In genomic region chr10:29757551-29758297, GRCh38 we compare ENCODE assay signal across 1 cellular context.
A peak's percentile ranks its signal among the peaks of the same experiment; 100 is the strongest.
TF ChIP-seq lines count a peak whose summit lies in the region.

No MANE protein-coding gene starts in this region.

TF ChIP-seq in HCT116, 20 proteins besides CTCF, POLR2A, EP300 and RAD21 (continued from another document):
- peak; percentile 34 for TF ChIP-seq ZBTB33 (IDR thresholded peaks at IDR 0.05; ENCODE audit: extremely low read depth, insufficient replicate concordance, low read length)
- TF ChIP-seq ZNF274 (IDR thresholded peaks at IDR 0.05; ENCODE audit: low read depth, low read length) = no peak
- TF ChIP-seq YY1 (IDR thresholded peaks at IDR 0.05; ENCODE audit: extremely low read depth, insufficient replicate concordance, low read depth, low read length) = no peak
- TF ChIP-seq POLR2AphosphoS5 (IDR thresholded peaks at IDR 0.05; ENCODE audit: low read depth, low read length) = peak; percentile 19; the same call in 1 of the 2 replicates
- no peak for TF ChIP-seq EZH2 (IDR thresholded peaks at IDR 0.05)
- no peak for TF ChIP-seq ATF3 (IDR thresholded peaks at IDR 0.05)
- no peak; the same call in none of the 2 replicates for TF ChIP-seq MAX (IDR thresholded peaks at IDR 0.05)
TF ChIP-seq in HCT116: peak in this region for 10.
